10 cellular contexts compared by ENCODE assay signal in the genomic region with DNA sequence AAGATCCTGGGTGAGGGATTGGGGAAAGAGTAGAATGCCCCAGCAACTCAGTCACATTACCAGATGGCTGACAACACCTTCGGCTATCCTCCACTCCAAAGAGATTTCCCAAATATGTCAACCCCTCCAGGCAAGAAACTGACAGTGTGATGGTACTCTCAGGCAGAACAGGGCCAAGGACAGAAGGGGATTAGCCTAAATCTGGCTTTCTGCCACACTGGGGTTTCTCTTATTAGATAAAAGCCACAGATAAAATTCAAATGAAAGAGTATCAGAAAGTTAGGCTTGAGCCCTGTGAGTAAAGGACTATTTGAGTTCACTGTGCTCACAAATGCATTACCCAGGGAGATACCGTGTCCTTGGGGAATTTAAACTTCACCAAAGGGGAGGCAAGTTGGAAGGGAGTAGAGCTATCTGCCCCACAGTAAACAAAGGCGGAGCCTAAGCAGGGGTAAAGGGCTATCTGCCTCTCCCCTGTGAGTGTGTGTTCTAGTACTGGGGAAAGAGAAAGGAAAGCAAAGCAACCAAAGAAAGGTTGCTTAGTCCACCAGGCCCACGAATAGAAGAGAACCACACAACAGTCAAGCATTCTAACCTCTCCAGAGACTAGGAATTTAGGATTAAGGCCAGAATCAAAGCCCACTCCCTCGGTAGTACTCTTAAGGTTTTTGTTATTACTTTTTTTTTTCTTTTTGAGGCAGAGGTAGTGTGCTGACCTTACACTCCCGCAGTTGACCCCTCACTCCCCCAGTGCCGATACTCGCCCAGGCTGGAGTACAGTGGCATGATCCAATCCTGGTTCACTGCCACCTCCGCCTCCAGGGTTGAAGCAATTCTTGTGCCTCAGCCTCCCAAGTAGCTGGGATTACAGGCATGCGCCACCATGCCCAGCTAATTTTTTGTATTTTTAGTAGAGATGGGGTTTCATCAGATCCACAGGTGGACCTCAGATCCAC. TPM values are rescaled to one million over a fixed set of nuclear protein-coding genes. Genes with fewer than 3 reads are reported as not detected.
DNase-seq lines count a peak whose midpoint lies in the region; FAIRE-seq and TF ChIP-seq lines count a peak whose summit lies in the region.
"Had no signal": no experiment of that assay in that cellular context is flagged by ENCODE, and none has a peak within 500 bp of the region (broad histone marks: within the 10 kb centered on the region; RNA-seq: fewer than 3 reads in every experiment).

No MANE protein-coding gene starts in this region.

- H3K4me1 ChIP-seq in CD4-positive, alpha-beta memory T cell (ENCODE audit: insufficient read depth, low read length), result peaks cover 72% of the 10 kb centered on the region
- H3K4me1 ChIP-seq in kidney (ENCODE audit: control insufficient read depth in 1 of 2, insufficient read depth in 1 of 2, low read depth in 1 of 2, low read length in 2 of 2), result peaks cover 36 to 46% of the 10 kb centered on the region in 2 donors

- no peak for TF ChIP-seq CTCF in coronary artery (IDR thresholded peaks at IDR 0.05)
- TF ChIP-seq CTCF in nephron (IDR thresholded peaks at IDR 0.05; ENCODE audit: unreplicated experiment in 3 of 3), result no peak
- no peak for TF ChIP-seq CTCF in kidney (IDR thresholded peaks at IDR 0.05; ENCODE audit: borderline replicate concordance, extremely low read depth, insufficient read depth)

- peak overlapping the region; percentile 87 to 98 (median 94) for H3K27ac Mint-ChIP-seq in CD4-positive, alpha-beta memory T cell
- H3K27ac Mint-ChIP-seq in nephron, result peak overlapping the region; percentile 34 to 86 (median 80)

- intact Hi-C loops in CD4-positive, alpha-beta memory T cell (cut with micrococcal nuclease), result no loop called here
- intact Hi-C loops in kidney (cut with DNase I), result no loop called here

- peak overlapping the region; percentile 66 to 100 (median 80) for H3K4me3 Mint-ChIP-seq in CD4-positive, alpha-beta memory T cell
- H3K4me3 Mint-ChIP-seq in nephron, result peak overlapping the region; percentile 65 to 83 (median 69)

- CTCF ChIA-PET in CD4-positive, alpha-beta memory T cell (lab: Charles Lee; ENCODE audit: partially characterized antibody), result interaction anchor here (1.1 to 1.7 kb wide), 2 partner anchors 21 to 225 kb away, joined by 4 to 6 read pairs; no protein-coding TSS in a partner anchor

- no peak for FAIRE-seq in kidney (lab: Jason Lieb, UNC)

- no peaks in the 10 kb centered on the region for H3K27me3 Mint-ChIP-seq in CD4-positive, alpha-beta memory T cell
- no peaks in the 10 kb centered on the region for H3K27me3 Mint-ChIP-seq in nephron (ENCODE audit: low read depth)

- H3K36me3 ChIP-seq in CD4-positive, alpha-beta memory T cell (ENCODE audit: insufficient read depth, low read length), result peaks cover 24% of the 10 kb centered on the region
- H3K36me3 ChIP-seq in kidney (ENCODE audit: control insufficient read depth in 1 of 2, insufficient read depth in 2 of 2, low read length in 2 of 2), result peaks cover 5 to 8% of the 10 kb centered on the region in 2 donors

- no peak for DNase-seq in CD4-positive, alpha-beta memory T cell
- DNase-seq in NCI-H524 treated with DMSO at 0.1 percent for 48 hours (lab: John Stamatoyannopoulos, UW) (peak; percentile 88), coronary artery (ENCODE audit: low spot score) (no peak), COLO829 (ENCODE audit: low spot score) (no peak), kidney (no peak), Kasumi-1 (lab: John Stamatoyannopoulos, UW) (no peak), NCI-H2107 treated with DMSO at 0.1 percent for 48 hours (lab: John Stamatoyannopoulos, UW; ENCODE audit: unreplicated experiment) (no peak)
- DNase-seq: amniotic stem cell had no signal

- peak overlapping the region in 1 of 2 donors; percentile 15 for H3K4me3 ChIP-seq in CD4-positive, alpha-beta memory T cell (ENCODE audit: low read length in 2 of 2)
- H3K4me3 ChIP-seq in coronary artery (peak overlapping the region; percentile 24), kidney (ENCODE audit: low read length in 2 of 2) (no peak overlapping the region)

- peaks cover 31 to 67% of the 10 kb centered on the region in 2 donors for H3K36me3 Mint-ChIP-seq in CD4-positive, alpha-beta memory T cell
- H3K36me3 Mint-ChIP-seq in nephron (ENCODE audit: low read depth), result peaks cover 45% of the 10 kb centered on the region

- H3K27me3 ChIP-seq in CD4-positive, alpha-beta memory T cell (ENCODE audit: insufficient read depth, low read length), result no peaks in the 10 kb centered on the region

- peaks cover 0 to 2% (median 0%) of the 10 kb centered on the region in 8 donors for H3K9me3 Mint-ChIP-seq in CD4-positive, alpha-beta memory T cell
- H3K9me3 Mint-ChIP-seq in nephron, result no peaks in the 10 kb centered on the region

- no peak overlapping the region for H3K9ac ChIP-seq in kidney (ENCODE audit: low read length in 2 of 2)

- H3K9me3 ChIP-seq in CD4-positive, alpha-beta memory T cell (ENCODE audit: control insufficient read depth in 1 of 2, low read length in 2 of 2), result no peaks in the 10 kb centered on the region
- H3K9me3 ChIP-seq in kidney (ENCODE audit: control insufficient read depth in 1 of 2, low read length in 2 of 2), result no peaks in the 10 kb centered on the region

- peak overlapping the region; percentile 63 for H3K27ac ChIP-seq in CD4-positive, alpha-beta memory T cell (ENCODE audit: low read depth, low read length)
- peak overlapping the region in 1 of 2 donors; percentile 26 for H3K27ac ChIP-seq in coronary artery
- no peak overlapping the region for H3K27ac ChIP-seq in kidney (ENCODE audit: low read depth in 2 of 2, low read length in 2 of 2)

- POLR2A ChIA-PET in CD4-positive, alpha-beta memory T cell (lab: Charles Lee; ENCODE audit: partially characterized antibody), result interaction anchor here (0.8 to 5.0 kb wide), 6 partner anchors 9 to 189 kb away, joined by 3 to 71 read pairs (median 20); a partner anchor contains a TSS

- H3K4me1 Mint-ChIP-seq in CD4-positive, alpha-beta memory T cell, result peaks cover 55 to 85% (median 71%) of the 10 kb centered on the region in 4 donors
- peaks cover 63% of the 10 kb centered on the region for H3K4me1 Mint-ChIP-seq in nephron

RNA-seq across cellular contexts. Expression of a gene that starts 12.8 kb away (rescaled TPM):
- 100 to 1,000 TPM; 311 to 312 TPM for total RNA-seq in CD4-positive, alpha-beta memory T cell
- polyA plus RNA-seq in CD4-positive, alpha-beta memory T cell, result 1,000 to 10,000 TPM in 1 of 2 donors, 100 to 1,000 TPM in 1; 860 to 1,209 TPM
- 315 TPM for total RNA-seq in kidney
- 156 TPM for polyA plus RNA-seq in kidney (ENCODE audit: insufficient read depth, low read depth, low replicate concordance)

RNA-seq across cellular contexts. Expression of a gene that starts 24.3 kb away (rescaled TPM):
- under 1 TPM; 0.19 to 0.23 TPM for total RNA-seq in CD4-positive, alpha-beta memory T cell
- under 1 TPM in 1 of 2 donors, not detected in 1; 0.14 TPM for polyA plus RNA-seq in CD4-positive, alpha-beta memory T cell
- total RNA-seq in kidney, result 0.06 TPM
- polyA plus RNA-seq in kidney (ENCODE audit: insufficient read depth, low read depth, low replicate concordance), result not detected

RNA-seq across cellular contexts. Expression of a gene that starts 27.0 kb away (rescaled TPM):
- total RNA-seq in CD4-positive, alpha-beta memory T cell, result not detected
- polyA plus RNA-seq in CD4-positive, alpha-beta memory T cell, result not detected
- not detected for total RNA-seq in kidney
- polyA plus RNA-seq in kidney (ENCODE audit: insufficient read depth, low read depth, low replicate concordance), result not detected
- total RNA-seq: mononuclear cell had no signal

RNA-seq across cellular contexts. Expression of a gene that starts 41.6 kb away (rescaled TPM):
- total RNA-seq in CD4-positive, alpha-beta memory T cell, result 100 to 1,000 TPM; 180 to 189 TPM
- 10 to 100 TPM; 33.5 to 74.5 TPM for polyA plus RNA-seq in CD4-positive, alpha-beta memory T cell
- 131 TPM for total RNA-seq in kidney
- 46.2 TPM for polyA plus RNA-seq in kidney (ENCODE audit: insufficient read depth, low read depth, low replicate concordance)
